Comparison of ENCODE assay signal across 8 cellular contexts in genomic region chr17:78041401-78042179, GRCh38.
DNase-seq lines count a peak whose midpoint lies in the region; ATAC-seq and TF ChIP-seq lines count a peak whose summit lies in the region.

No MANE protein-coding gene starts in this region.

- H3K4me1 ChIP-seq in OCI-LY3 (ENCODE audit: low read length) (peaks cover 17% of the 10 kb centered on the region), duodenal mucosa (ENCODE audit: control insufficient read depth in 1 of 2, insufficient read depth in 2 of 2, low read length in 2 of 2) (no peaks in the 10 kb centered on the region)

- H3K36me3 ChIP-seq in BJ (ENCODE audit: control insufficient read depth, insufficient read depth, low read length) (no peaks in the 10 kb centered on the region), OCI-LY3 (replicated peaks; ENCODE audit: low read depth, low read length) (no peaks in the 10 kb centered on the region), duodenal mucosa (ENCODE audit: control insufficient read depth in 1 of 2, insufficient read depth in 2 of 2, low read length in 2 of 2) (peaks cover 5% of the 10 kb centered on the region in 2 donors)

- H3K9ac ChIP-seq in OCI-LY3 (ENCODE audit: low read length): peak overlapping the region; percentile 36; the same call in 1 of the 2 replicates
- H3K9ac ChIP-seq in duodenal mucosa (ENCODE audit: low read depth in 1 of 2, low read length in 2 of 2): peak overlapping the region; percentile 58 to 61

- ATAC-seq in naive B cell (ENCODE audit: low read depth in 2 of 2) (no peak), HG03045 (IDR thresholded peaks at IDR 0.05; ENCODE audit: unreplicated experiment) (no peak), HG03039 (IDR thresholded peaks at IDR 0.05; ENCODE audit: unreplicated experiment) (no peak), GM19455 (IDR thresholded peaks at IDR 0.05; ENCODE audit: unreplicated experiment) (no peak), GM19023 (IDR thresholded peaks at IDR 0.05; ENCODE audit: unreplicated experiment) (no peak)

- H3K9me3 ChIP-seq in OCI-LY3 (ENCODE audit: insufficient read depth, low read length): no peaks in the 10 kb centered on the region
- H3K9me3 ChIP-seq in duodenal mucosa (ENCODE audit: control insufficient read depth in 1 of 2, low read length in 2 of 2): no peaks in the 10 kb centered on the region

- H3K27me3 Mint-ChIP-seq in naive B cell: no peaks in the 10 kb centered on the region

- H3K4me3 Mint-ChIP-seq in naive B cell: peak overlapping the region; percentile 60 to 90 (median 86)

- TF ChIP-seq CTCF in BJ (IDR thresholded peaks at IDR 0.05; ENCODE audit: insufficient read depth, low read depth, low read length) (no peak), OCI-LY3 (IDR thresholded peaks at IDR 0.05; ENCODE audit: low read depth, low read length) (no peak)

- no peaks in the 10 kb centered on the region for H3K9me3 Mint-ChIP-seq in naive B cell

- peaks cover 8 to 24% of the 10 kb centered on the region in 2 donors for H3K36me3 Mint-ChIP-seq in naive B cell

- no peak overlapping the region; the same call in 1 of the 2 replicates for H2AFZ ChIP-seq in OCI-LY3 (ENCODE audit: low read depth, low read length)

- DNase-seq in BJ (ENCODE audit: low read depth) (no peak), naive B cell (no peak)

- POLR2A ChIA-PET in BJ (lab: Charles Lee): interaction anchor here (0.6 to 1.0 kb wide), 2 partner anchors 19 to 673 kb away, joined by 3 to 4 read pairs; no protein-coding TSS in a partner anchor

- peaks cover 19 to 28% (median 21%) of the 10 kb centered on the region in 3 donors for H3K4me1 Mint-ChIP-seq in naive B cell

- H4K20me1 ChIP-seq in OCI-LY3 (ENCODE audit: insufficient read depth, low read length): no peaks in the 10 kb centered on the region

- no peaks in the 10 kb centered on the region for H3K27me3 ChIP-seq in BJ (ENCODE audit: control insufficient read depth, insufficient read depth, low read length)
- peaks cover 52% of the 10 kb centered on the region for H3K27me3 ChIP-seq in OCI-LY3 (ENCODE audit: low read depth, low read length)
- H3K27me3 ChIP-seq in duodenal mucosa (ENCODE audit: control insufficient read depth in 1 of 2, insufficient read depth in 2 of 2, low read length in 2 of 2): no peaks in the 10 kb centered on the region

- H3K4me3 ChIP-seq in BJ (ENCODE audit: low read depth, low read length): peak overlapping the region; percentile 54
- peak overlapping the region; percentile 73 for H3K4me3 ChIP-seq in OCI-LY3 (ENCODE audit: low read length)
- peak overlapping the region; percentile 64 to 77 for H3K4me3 ChIP-seq in duodenal mucosa (ENCODE audit: low read depth in 1 of 2, low read length in 2 of 2)

- peak overlapping the region in 5 of 6 donors; percentile 44 to 92 (median 75) for H3K27ac Mint-ChIP-seq in naive B cell

- CTCF ChIA-PET in BJ (lab: Yijun Ruan, JAX): interaction anchor here (0.6 to 1.9 kb wide), 6 partner anchors 10 to 28 kb away, joined by 3 to 8 read pairs (median 4); no protein-coding TSS in a partner anchor

- no peaks in the 10 kb centered on the region for H3K79me2 ChIP-seq in OCI-LY3 (ENCODE audit: low read length)

- peak overlapping the region; percentile 53 for H3K4me2 ChIP-seq in OCI-LY3 (ENCODE audit: low read length)

- H3K27ac ChIP-seq in OCI-LY3 (ENCODE audit: low read length): no peak overlapping the region
- peak overlapping the region; percentile 69 for H3K27ac ChIP-seq in duodenal mucosa (ENCODE audit: low read depth, low read length)
